Comparison of ENCODE assay signal across 33 cellular contexts in the genomic region with DNA sequence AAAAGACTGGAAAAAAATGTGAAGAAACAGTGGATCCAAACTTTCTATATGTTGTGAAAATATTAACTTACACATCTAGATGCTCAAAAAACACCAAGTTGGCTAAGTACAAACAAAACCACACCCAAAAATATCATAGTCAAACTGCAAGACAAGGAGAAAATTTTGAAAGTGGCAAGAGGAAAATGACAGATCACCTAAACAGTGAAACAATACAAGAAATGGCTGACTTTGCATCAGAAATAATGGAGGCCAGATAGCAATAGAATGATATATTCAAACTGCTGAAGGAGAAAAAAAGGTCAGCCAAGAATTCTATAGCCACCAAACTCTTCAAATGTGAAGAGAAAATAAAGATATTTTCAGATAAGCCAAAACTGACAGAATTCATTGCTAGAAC.
"Had no signal": no experiment of that assay in that cellular context is flagged by ENCODE, and none has a peak within 500 bp of the region (broad histone marks: within the 10 kb centered on the region; RNA-seq: fewer than 3 reads in every experiment).

No MANE protein-coding gene starts in this region.

- H3K9me3 Mint-ChIP-seq: activated CD4-positive, alpha-beta T cell treated with anti-CD3 and anti-CD28 coated beads, Interleukin-2, amount 10 ng/mL, durations not matched to agents 24 days and 14 days; activated naive CD4-positive, alpha-beta T cell treated with anti-CD3 and anti-CD28 coated beads, Interleukin-2, amount 10 ng/mL, durations not matched to agents 7 days and 5 days; activated naive CD4-positive, alpha-beta T cell treated with anti-CD3 and anti-CD28 coated beads, Interleukin-2, amount 50 U/mL, for 72 hours; effector memory CD8-positive, alpha-beta T cell had no signal

- H3K27ac ChIP-seq: body of pancreas, esophagus muscularis mucosa, foreskin keratinocyte, gastrocnemius medialis, heart left ventricle, WERI-Rb-1 had no signal

- H3K36me3 ChIP-seq: esophagus muscularis mucosa, gastrocnemius medialis, heart left ventricle, WERI-Rb-1 had no signal

- H3K4me1 Mint-ChIP-seq: activated CD4-positive, alpha-beta T cell treated with anti-CD3 and anti-CD28 coated beads for 36 hours; activated CD4-positive, alpha-beta T cell treated with anti-CD3 and anti-CD28 coated beads, Interleukin-2, amount 10 ng/mL, durations not matched to agents 24 days and 14 days; activated CD8-positive, alpha-beta memory T cell treated with anti-CD3 and anti-CD28 coated beads, Interleukin-2, amount 10 ng/mL, durations not matched to agents 7 days and 5 days; activated naive CD4-positive, alpha-beta T cell treated with anti-CD3 and anti-CD28 coated beads, Interleukin-2, amount 10 ng/mL, durations not matched to agents 7 days and 5 days; T-helper 17 cell had no signal

- H3K27me3 ChIP-seq: body of pancreas, esophagus muscularis mucosa, gastrocnemius medialis, heart left ventricle had no signal

- H3K27ac Mint-ChIP-seq: activated CD4-positive, alpha-beta memory T cell treated with anti-CD3 and anti-CD28 coated beads for 36 hours; activated CD4-positive, alpha-beta T cell treated with anti-CD3 and anti-CD28 coated beads for 36 hours; activated CD4-positive, alpha-beta T cell treated with anti-CD3 and anti-CD28 coated beads, Interleukin-2, amount 10 ng/mL, durations not matched to agents 24 days and 14 days; activated CD8-positive, alpha-beta memory T cell treated with anti-CD3 and anti-CD28 coated beads, Interleukin-2, amount 10 ng/mL, durations not matched to agents 7 days and 5 days; activated CD8-positive, alpha-beta T cell treated with anti-CD3 and anti-CD28 coated beads, Interleukin-2, amount 10 ng/mL, durations not matched to agents 7 days and 5 days; activated naive CD4-positive, alpha-beta T cell treated with anti-CD3 and anti-CD28 coated beads, Interleukin-2, amount 10 ng/mL, durations not matched to agents 7 days and 5 days; activated naive CD4-positive, alpha-beta T cell treated with anti-CD3 and anti-CD28 coated beads, Interleukin-2, amount 50 U/mL, for 72 hours; activated T-helper 1 cell treated with anti-CD3 and anti-CD28 coated beads, Interleukin-12 subunit alpha, Interleukin-12 subunit beta, Interleukin-2, Interleukin-4 antibody, amounts not matched to agents 30 ng/mL and 10 ng/mL and 1 ng/mL, durations not matched to agents 14 hours and 24 hours and 36 hours; activated T-helper 2 cell treated with anti-CD3 and anti-CD28 coated beads, Interferon-gamma antibody, Interleukin-2, Interleukin-4, amounts not matched to agents 10 μg/mL and 5 μg/mL and 100 μg/mL, durations not matched to agents 14 hours and 24 hours and 36 hours; effector memory CD8-positive, alpha-beta T cell; T-helper 17 cell; T-helper 2 cell treated with Interferon-gamma antibody and Interleukin-4, amounts not matched to agents 5 μg/mL and 100 μg/mL, for 36 hours had no signal

- H3K4me3 ChIP-seq: body of pancreas, esophagus muscularis mucosa, gastrocnemius medialis, heart left ventricle had no signal

- ATAC-seq: activated CD4-positive, alpha-beta T cell treated with anti-CD3 and anti-CD28 coated beads for 36 hours; activated CD8-positive, alpha-beta memory T cell treated with anti-CD3 and anti-CD28 coated beads, Interleukin-2, amount 10 ng/mL, durations not matched to agents 7 days and 5 days; activated CD8-positive, alpha-beta T cell treated with anti-CD3 and anti-CD28 coated beads, Interleukin-2, amount 10 ng/mL, durations not matched to agents 7 days and 5 days; activated naive CD4-positive, alpha-beta T cell treated with anti-CD3 and anti-CD28 coated beads, Interleukin-2, amount 50 U/mL, for 72 hours; body of pancreas; effector memory CD8-positive, alpha-beta T cell; foreskin keratinocyte; gastrocnemius medialis; heart left ventricle; T-helper 17 cell had no signal

- H3K4me1 ChIP-seq: body of pancreas, esophagus muscularis mucosa, foreskin keratinocyte, gastrocnemius medialis, heart left ventricle had no signal

- H3K4me3 Mint-ChIP-seq: activated CD4-positive, alpha-beta memory T cell treated with anti-CD3 and anti-CD28 coated beads for 36 hours; activated CD4-positive, alpha-beta T cell treated with anti-CD3 and anti-CD28 coated beads for 36 hours; activated CD4-positive, alpha-beta T cell treated with anti-CD3 and anti-CD28 coated beads, Interleukin-2, amount 10 ng/mL, durations not matched to agents 24 days and 14 days; activated CD8-positive, alpha-beta memory T cell treated with anti-CD3 and anti-CD28 coated beads, Interleukin-2, amount 10 ng/mL, durations not matched to agents 7 days and 5 days; activated CD8-positive, alpha-beta T cell treated with anti-CD3 and anti-CD28 coated beads, Interleukin-2, amount 10 ng/mL, durations not matched to agents 7 days and 5 days; activated naive CD4-positive, alpha-beta T cell treated with anti-CD3 and anti-CD28 coated beads, Interleukin-2, amount 10 ng/mL, durations not matched to agents 7 days and 5 days; activated T-helper 1 cell treated with anti-CD3 and anti-CD28 coated beads, Interleukin-12 subunit alpha, Interleukin-12 subunit beta, Interleukin-2, Interleukin-4 antibody, amounts not matched to agents 30 ng/mL and 10 ng/mL and 1 ng/mL, durations not matched to agents 14 hours and 24 hours and 36 hours; effector memory CD8-positive, alpha-beta T cell; T-helper 17 cell; T-helper 2 cell treated with Interferon-gamma antibody and Interleukin-4, amounts not matched to agents 5 μg/mL and 100 μg/mL, for 36 hours had no signal

- H3K36me3 Mint-ChIP-seq: activated naive CD4-positive, alpha-beta T cell treated with anti-CD3 and anti-CD28 coated beads, Interleukin-2, amount 10 ng/mL, durations not matched to agents 7 days and 5 days; activated naive CD4-positive, alpha-beta T cell treated with anti-CD3 and anti-CD28 coated beads, Interleukin-2, amount 50 U/mL, for 72 hours had no signal

- DNase-seq: activated CD4-positive, alpha-beta memory T cell treated with anti-CD3 and anti-CD28 coated beads for 36 hours; activated CD4-positive, alpha-beta T cell treated with anti-CD3 and anti-CD28 coated beads for 36 hours; activated CD4-positive, alpha-beta T cell treated with anti-CD3 and anti-CD28 coated beads, Interleukin-2, amount 10 ng/mL, durations not matched to agents 24 days and 14 days; activated CD4-positive, CD25-positive, alpha-beta regulatory T cell; activated CD4-positive, CD25-positive, alpha-beta regulatory T cell treated with anti-CD3 and anti-CD28 coated beads, Interleukin-2, amount 50 U/mL, for 72 hours; activated CD8-positive, alpha-beta memory T cell treated with anti-CD3 and anti-CD28 coated beads, Interleukin-2, amount 10 ng/mL, durations not matched to agents 7 days and 5 days; activated CD8-positive, alpha-beta memory T cell treated with anti-CD3 and anti-CD28 coated beads, Interleukin-2, amount 50 U/mL, for 4 hours; activated CD8-positive, alpha-beta T cell treated with anti-CD3 and anti-CD28 coated beads, Interleukin-2, amount 10 ng/mL, durations not matched to agents 7 days and 5 days; activated effector memory CD4-positive, alpha-beta T cell treated with anti-CD3 and anti-CD28 coated beads, Interleukin-2, amount 50 U/mL, for 16 hours; activated naive CD4-positive, alpha-beta T cell treated with anti-CD3 and anti-CD28 coated beads, Interleukin-2, amount 10 ng/mL, durations not matched to agents 7 days and 5 days; activated T-cell treated with anti-CD3 and anti-CD28 coated beads, Interleukin-2, amount 50 U/mL, for 1 hour; activated T-cell treated with anti-CD3 and anti-CD28 coated beads, Interleukin-2, amount 50 U/mL, for 48 hours; amniotic stem cell; anterior cingulate cortex; body of pancreas; caudate nucleus; cortex of kidney; dermis blood vessel endothelial cell; effector CD4-positive, alpha-beta T cell; effector memory CD8-positive, alpha-beta T cell; erythroblast; foreskin keratinocyte; gastrocnemius medialis; glutamatergic neuron; heart left ventricle; T-helper 17 cell; T1000; WERI-Rb-1 had no signal
